ENCODE assay signal across 8 cellular contexts in genomic region chr17:8745586-8746500, GRCh38. TPM values are rescaled to one million over a fixed set of nuclear protein-coding genes. Genes with fewer than 3 reads are reported as not detected.
A peak's percentile ranks its signal among the peaks of the same experiment; 100 is the strongest.
DNase-seq lines count a peak whose midpoint lies in the region; ATAC-seq and TF ChIP-seq lines count a peak whose summit lies in the region.

No MANE protein-coding gene starts in this region.

- peak; percentile 51 for ATAC-seq in HG02970 (IDR thresholded peaks at IDR 0.05; ENCODE audit: low FRiP score, unreplicated experiment)
- ATAC-seq in HG03520 (IDR thresholded peaks at IDR 0.05; ENCODE audit: unreplicated experiment): no peak

- peak overlapping the region; percentile 67 for H3K27ac Mint-ChIP-seq in activated T-helper 2 cell treated with anti-CD3 and anti-CD28 coated beads, Interferon-gamma antibody, Interleukin-2, Interleukin-4, amounts not matched to agents 10 μg/mL and 5 μg/mL and 100 μg/mL, durations not matched to agents 14 hours and 24 hours and 36 hours
- peak overlapping the region; percentile 51 for H3K27ac Mint-ChIP-seq in neural progenitor cell

- H3K9me3 Mint-ChIP-seq in activated T-helper 2 cell treated with anti-CD3 and anti-CD28 coated beads, Interferon-gamma antibody, Interleukin-2, Interleukin-4, amounts not matched to agents 10 μg/mL and 5 μg/mL and 100 μg/mL, durations not matched to agents 14 hours and 24 hours and 36 hours: no peaks in the 10 kb centered on the region
- H3K9me3 Mint-ChIP-seq in neural progenitor cell: no peaks in the 10 kb centered on the region

- H3K27me3 ChIP-seq in GM06990 (replicated peaks; ENCODE audit: control insufficient read depth, insufficient read depth, low read length): no peaks in the 10 kb centered on the region
- H3K27me3 ChIP-seq in PC-9 (ENCODE audit: insufficient read depth, low read depth): peaks cover 18% of the 10 kb centered on the region
- peaks cover 11% of the 10 kb centered on the region for H3K27me3 ChIP-seq in neural progenitor cell
- H3K27me3 ChIP-seq in stomach: peaks cover 0 to 14% (median 0%) of the 10 kb centered on the region in 3 donors

- H3K4me1 ChIP-seq in PC-9 (replicated peaks; ENCODE audit: insufficient read depth) (no peaks in the 10 kb centered on the region), neural progenitor cell (no peaks in the 10 kb centered on the region), stomach (peaks cover 5 to 20% (median 15%) of the 10 kb centered on the region in 4 donors)

- H3K36me3 ChIP-seq in GM06990 (ENCODE audit: control insufficient read depth, insufficient read depth, low read length) (no peaks in the 10 kb centered on the region), PC-9 (ENCODE audit: low read depth) (no peaks in the 10 kb centered on the region), neural progenitor cell (no peaks in the 10 kb centered on the region), stomach (no peaks in the 10 kb centered on the region)

- intact Hi-C loops in PC-9 (cut with micrococcal nuclease; ENCODE audit: unreplicated experiment): loop anchor here (1.0 to 10.0 kb wide), 4 partner anchors 331 to 684 kb away; partner anchors contain the start of gene RPL26
- intact Hi-C loops in activated T-helper 2 cell treated with anti-CD3 and anti-CD28 coated beads, Interferon-gamma antibody, Interleukin-2, Interleukin-4, amounts not matched to agents 10 μg/mL and 5 μg/mL and 100 μg/mL, durations not matched to agents 14 hours and 24 hours and 36 hours (cut with micrococcal nuclease): loop anchor here (1.0 to 10.0 kb wide), 6 partner anchors 109 to 363 kb away; partner anchors contain the start of gene RPL26
- intact Hi-C loops in stomach (cut with DNase I; ENCODE audit: low total_unique reads): no loop called here

- peak; percentile 78 for DNase-seq in GM06990 (ENCODE audit: extremely low read depth, insufficient read length)
- peak in 1 of 2 experiments; percentile 59 for DNase-seq in PC-9
- DNase-seq in activated T-helper 2 cell treated with anti-CD3 and anti-CD28 coated beads, Interferon-gamma antibody, Interleukin-2, Interleukin-4, amounts not matched to agents 10 μg/mL and 5 μg/mL and 100 μg/mL, durations not matched to agents 14 hours and 24 hours and 36 hours (ENCODE audit: low spot score): peak; percentile 61
- DNase-seq in fibroblast of villous mesenchyme (ENCODE audit: low read depth): peak; percentile 60
- peak; percentile 84 for DNase-seq in neural progenitor cell (ENCODE audit: low spot score)
- DNase-seq in stomach: peak; percentile 68

- no peak overlapping the region for H2AFZ ChIP-seq in PC-9
- H2AFZ ChIP-seq in neural progenitor cell (replicated peaks): peak overlapping the region; percentile 75

- H3K9me3 ChIP-seq in PC-9 (ENCODE audit: insufficient read depth, low read depth) (no peaks in the 10 kb centered on the region), neural progenitor cell (ENCODE audit: low read depth) (no peaks in the 10 kb centered on the region), stomach (no peaks in the 10 kb centered on the region)

- no peaks in the 10 kb centered on the region for H3K36me3 Mint-ChIP-seq in activated T-helper 2 cell treated with anti-CD3 and anti-CD28 coated beads, Interferon-gamma antibody, Interleukin-2, Interleukin-4, amounts not matched to agents 10 μg/mL and 5 μg/mL and 100 μg/mL, durations not matched to agents 14 hours and 24 hours and 36 hours (ENCODE audit: low read depth)
- no peaks in the 10 kb centered on the region for H3K36me3 Mint-ChIP-seq in neural progenitor cell

- no peaks in the 10 kb centered on the region for H3F3A ChIP-seq in PC-9 (ENCODE audit: insufficient read depth, low read depth)
- H3F3A ChIP-seq in neural progenitor cell (ENCODE audit: low read depth): no peaks in the 10 kb centered on the region

- TF ChIP-seq CTCF in GM06990 (IDR thresholded peaks at IDR 0.05; ENCODE audit: insufficient read depth, low read length, poor library complexity, severe bottlenecking) (peak; percentile 59), PC-9 (conservative IDR thresholded peaks at IDR 0.05) (peak; percentile 76), fibroblast of villous mesenchyme (IDR thresholded peaks at IDR 0.05; ENCODE audit: insufficient read depth, low read depth, low read length) (peak; percentile 71), neural progenitor cell (IDR thresholded peaks at IDR 0.05) (peak; percentile 94), stomach (IDR thresholded peaks at IDR 0.05) (peak in 5 of 7 experiments; percentile 60 to 99 (median 91))

- no TSS peak for BruUV-seq in PC-9 (replicated peaks; lab: Mats Ljungman, UMichigan)

- H3K4me1 Mint-ChIP-seq in activated T-helper 2 cell treated with anti-CD3 and anti-CD28 coated beads, Interferon-gamma antibody, Interleukin-2, Interleukin-4, amounts not matched to agents 10 μg/mL and 5 μg/mL and 100 μg/mL, durations not matched to agents 14 hours and 24 hours and 36 hours (ENCODE audit: low read depth): peaks cover 13% of the 10 kb centered on the region
- peaks cover 16% of the 10 kb centered on the region for H3K4me1 Mint-ChIP-seq in neural progenitor cell

- CTCF ChIA-PET in PC-9 (lab: Charles Lee): interaction anchor here (0.6 to 1.5 kb wide), 5 partner anchors 177 to 665 kb away, joined by 3 to 18 read pairs (median 3); partner anchors contain the start of gene SLC25A35

- H3K4me3 ChIP-seq in GM06990 (replicated peaks; ENCODE audit: low read depth, low read length): peak overlapping the region; percentile 75
- peak overlapping the region; percentile 31; the same call in 1 of the 2 replicates for H3K4me3 ChIP-seq in PC-9
- peak overlapping the region; percentile 64 for H3K4me3 ChIP-seq in fibroblast of villous mesenchyme (ENCODE audit: low read depth, low read length)
- H3K4me3 ChIP-seq in neural progenitor cell: peak overlapping the region; percentile 59
- H3K4me3 ChIP-seq in stomach: peak overlapping the region; percentile 67 to 75 (median 71)

- POLR2A ChIA-PET in PC-9 (lab: Charles Lee; ENCODE audit: unreplicated experiment): interaction anchor here (0.6 kb wide), 2 partner anchors 92 to 361 kb away, joined by 4 to 5 read pairs; no protein-coding TSS in a partner anchor

- 0 to 1% (median 0%) methylated on average over 38 to 70 of the region's 70 CpGs for WGBS in stomach, 5 donors

- H3K4me3 Mint-ChIP-seq in activated T-helper 2 cell treated with anti-CD3 and anti-CD28 coated beads, Interferon-gamma antibody, Interleukin-2, Interleukin-4, amounts not matched to agents 10 μg/mL and 5 μg/mL and 100 μg/mL, durations not matched to agents 14 hours and 24 hours and 36 hours (ENCODE audit: low read depth): peak overlapping the region; percentile 84
- H3K4me3 Mint-ChIP-seq in neural progenitor cell: peak overlapping the region; percentile 90

- no peaks in the 10 kb centered on the region for H3K9me2 ChIP-seq in PC-9 (ENCODE audit: insufficient read depth)

- H3K27ac ChIP-seq in PC-9 (no peak overlapping the region), neural progenitor cell (no peak overlapping the region), stomach (peak overlapping the region in 4 of 5 donors; percentile 38 to 77 (median 60))

- TF ChIP-seq POLR2A in stomach (IDR thresholded peaks at IDR 0.05): no peak

- no peaks in the 10 kb centered on the region for H4K20me1 ChIP-seq in PC-9 (ENCODE audit: insufficient read depth)
- no peaks in the 10 kb centered on the region for H4K20me1 ChIP-seq in neural progenitor cell (ENCODE audit: low read depth)

- H3K4me2 ChIP-seq in PC-9 (peak overlapping the region; percentile 63), neural progenitor cell (peak overlapping the region; percentile 77)

- peaks cover 14% of the 10 kb centered on the region for H3K27me3 Mint-ChIP-seq in activated T-helper 2 cell treated with anti-CD3 and anti-CD28 coated beads, Interferon-gamma antibody, Interleukin-2, Interleukin-4, amounts not matched to agents 10 μg/mL and 5 μg/mL and 100 μg/mL, durations not matched to agents 14 hours and 24 hours and 36 hours (ENCODE audit: low read depth)
- H3K27me3 Mint-ChIP-seq in neural progenitor cell (ENCODE audit: insufficient read depth, low read depth): peaks cover 2% of the 10 kb centered on the region

- H3K9ac ChIP-seq in neural progenitor cell: no peak overlapping the region

- no peak for TF ChIP-seq EP300 in stomach (IDR thresholded peaks at IDR 0.05)

- H3K79me2 ChIP-seq in PC-9 (ENCODE audit: low read depth): no peaks in the 10 kb centered on the region
- no peaks in the 10 kb centered on the region for H3K79me2 ChIP-seq in neural progenitor cell (ENCODE audit: low read depth)

RNA-seq across cellular contexts. Expression of gene CCDC42, which starts 1.2 kb away (rescaled TPM):
- total RNA-seq in PC-9 (2021): not detected in 2 replicates
- 0.21 and 0.75 TPM in 2 replicates for total RNA-seq in activated T-helper 2 cell treated with anti-CD3 and anti-CD28 coated beads, Interferon-gamma antibody, Interleukin-2, Interleukin-4, amounts not matched to agents 10 μg/mL and 5 μg/mL and 100 μg/mL, durations not matched to agents 14 hours and 24 hours and 36 hours
- not detected in 2 replicates for total RNA-seq in fibroblast of villous mesenchyme
- total RNA-seq in neural progenitor cell (ENCODE audit: low replicate concordance): not detected in 2 replicates
- total RNA-seq in stomach: not detected
- not detected for polyA plus RNA-seq in stomach

RNA-seq across cellular contexts. Expression of gene SPDYE4, which starts 12.5 kb away (rescaled TPM):
- not detected in 2 replicates for total RNA-seq in PC-9 (2021)
- total RNA-seq in activated T-helper 2 cell treated with anti-CD3 and anti-CD28 coated beads, Interferon-gamma antibody, Interleukin-2, Interleukin-4, amounts not matched to agents 10 μg/mL and 5 μg/mL and 100 μg/mL, durations not matched to agents 14 hours and 24 hours and 36 hours: not detected in 2 replicates
- total RNA-seq in fibroblast of villous mesenchyme: not detected in 2 replicates
- not detected in 2 replicates for total RNA-seq in neural progenitor cell (ENCODE audit: low replicate concordance)
- not detected for total RNA-seq in stomach
- polyA plus RNA-seq in stomach: not detected

RNA-seq across cellular contexts. Expression of gene MFSD6L, which starts 53.3 kb away (rescaled TPM):
- total RNA-seq in PC-9 (2021): not detected in 2 replicates
- 0.64 and 0.94 TPM in 2 replicates for total RNA-seq in activated T-helper 2 cell treated with anti-CD3 and anti-CD28 coated beads, Interferon-gamma antibody, Interleukin-2, Interleukin-4, amounts not matched to agents 10 μg/mL and 5 μg/mL and 100 μg/mL, durations not matched to agents 14 hours and 24 hours and 36 hours
- not detected in 2 replicates for total RNA-seq in fibroblast of villous mesenchyme
- not detected in 2 replicates for total RNA-seq in neural progenitor cell (ENCODE audit: low replicate concordance)
- total RNA-seq in stomach: 10 to 100 TPM in 1 of 5 donors, 1 to 10 TPM in 2, not detected in 2; 4.4 to 22.6 (median 4.9) TPM
- polyA plus RNA-seq in stomach: 1 to 10 TPM in 2 of 3 donors, under 1 TPM in 1; 0.76 to 4.5 (median 2.0) TPM

Comparison
In these comparisons a context has a peak if more than half of its experiments do, and no peak if none do; other contexts are left out.
1. H3K27ac ChIP-seq: peak in stomach (4 of 5); none in PC-9 (single experiment) and neural progenitor cell (single experiment).
2. Peak in every context shown above with its lines, with median percentiles within 50 percentile points of each other: H3K4me3 ChIP-seq and CTCF ChIP-seq.